ENCODE assay signal across 11 cellular contexts in genomic region chr9:2163231-2163885, GRCh38.
"Had no signal": no experiment of that assay in that cellular context is flagged by ENCODE, and none has a peak within 500 bp of the region (broad histone marks: within the 10 kb centered on the region; RNA-seq: fewer than 3 reads in every experiment).

No MANE protein-coding gene starts in this region.

- H3K4me3 ChIP-seq: heart left ventricle, tibial nerve had no signal

- DNase-seq: activated CD4-positive, alpha-beta T cell treated with anti-CD3 and anti-CD28 coated beads, Interleukin-2, amount 50 U/mL, for 48 hours; activated naive CD4-positive, alpha-beta T cell treated with anti-CD3 and anti-CD28 coated beads for 36 hours; activated naive CD8-positive, alpha-beta T cell treated with anti-CD3 and anti-CD28 coated beads, Interleukin-2, amount 50 U/mL, for 24 hours; activated T-cell treated with anti-CD3 and anti-CD28 coated beads, Interleukin-2, amount 50 U/mL, for 1 hour; aorta; foreskin melanocyte; heart left ventricle; midbrain; stimulated activated CD4-positive, alpha-beta T cell treated with anti-CD3 and anti-CD28 coated beads, Interleukin-1b, Interleukin-23, amount 100 ng/mL, for 48 hours; SW 1271 had no signal
